8 cellular contexts compared by ENCODE assay signal in the genomic region with DNA sequence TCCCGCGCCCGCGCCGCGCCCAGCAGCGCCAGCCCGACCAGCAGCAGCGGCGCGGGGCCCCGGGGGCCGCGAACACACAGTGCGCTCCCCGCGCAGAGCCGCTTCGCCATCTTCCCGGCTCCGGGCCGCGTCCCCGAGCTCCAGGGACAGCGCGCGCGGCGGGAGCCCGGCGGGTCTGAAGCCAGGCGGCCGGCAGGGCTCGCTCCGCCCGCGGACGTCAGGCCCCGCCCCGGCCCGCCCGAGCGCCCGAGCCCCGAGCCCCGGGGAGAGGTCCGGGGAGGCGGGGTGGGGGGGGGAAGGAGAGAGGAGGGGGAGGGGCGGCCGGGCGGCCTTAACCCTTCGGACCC. TPM values are rescaled to one million over a fixed set of nuclear protein-coding genes. Genes with fewer than 3 reads are reported as not detected.
DNase-seq lines count a peak whose midpoint lies in the region; ATAC-seq, FAIRE-seq and TF ChIP-seq lines count a peak whose summit lies in the region.

A gene with protein sequence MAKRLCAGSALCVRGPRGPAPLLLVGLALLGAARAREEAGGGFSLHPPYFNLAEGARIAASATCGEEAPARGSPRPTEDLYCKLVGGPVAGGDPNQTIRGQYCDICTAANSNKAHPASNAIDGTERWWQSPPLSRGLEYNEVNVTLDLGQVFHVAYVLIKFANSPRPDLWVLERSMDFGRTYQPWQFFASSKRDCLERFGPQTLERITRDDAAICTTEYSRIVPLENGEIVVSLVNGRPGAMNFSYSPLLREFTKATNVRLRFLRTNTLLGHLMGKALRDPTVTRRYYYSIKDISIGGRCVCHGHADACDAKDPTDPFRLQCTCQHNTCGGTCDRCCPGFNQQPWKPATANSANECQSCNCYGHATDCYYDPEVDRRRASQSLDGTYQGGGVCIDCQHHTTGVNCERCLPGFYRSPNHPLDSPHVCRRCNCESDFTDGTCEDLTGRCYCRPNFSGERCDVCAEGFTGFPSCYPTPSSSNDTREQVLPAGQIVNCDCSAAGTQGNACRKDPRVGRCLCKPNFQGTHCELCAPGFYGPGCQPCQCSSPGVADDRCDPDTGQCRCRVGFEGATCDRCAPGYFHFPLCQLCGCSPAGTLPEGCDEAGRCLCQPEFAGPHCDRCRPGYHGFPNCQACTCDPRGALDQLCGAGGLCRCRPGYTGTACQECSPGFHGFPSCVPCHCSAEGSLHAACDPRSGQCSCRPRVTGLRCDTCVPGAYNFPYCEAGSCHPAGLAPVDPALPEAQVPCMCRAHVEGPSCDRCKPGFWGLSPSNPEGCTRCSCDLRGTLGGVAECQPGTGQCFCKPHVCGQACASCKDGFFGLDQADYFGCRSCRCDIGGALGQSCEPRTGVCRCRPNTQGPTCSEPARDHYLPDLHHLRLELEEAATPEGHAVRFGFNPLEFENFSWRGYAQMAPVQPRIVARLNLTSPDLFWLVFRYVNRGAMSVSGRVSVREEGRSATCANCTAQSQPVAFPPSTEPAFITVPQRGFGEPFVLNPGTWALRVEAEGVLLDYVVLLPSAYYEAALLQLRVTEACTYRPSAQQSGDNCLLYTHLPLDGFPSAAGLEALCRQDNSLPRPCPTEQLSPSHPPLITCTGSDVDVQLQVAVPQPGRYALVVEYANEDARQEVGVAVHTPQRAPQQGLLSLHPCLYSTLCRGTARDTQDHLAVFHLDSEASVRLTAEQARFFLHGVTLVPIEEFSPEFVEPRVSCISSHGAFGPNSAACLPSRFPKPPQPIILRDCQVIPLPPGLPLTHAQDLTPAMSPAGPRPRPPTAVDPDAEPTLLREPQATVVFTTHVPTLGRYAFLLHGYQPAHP (N-terminal part only) (minus strand): TSS at position 177 of the 347 bp plus-strand sequence. CDS start 67 bp downstream, at position 110.

- H3K36me3 Mint-ChIP-seq in effector memory CD8-positive, alpha-beta T cell (ENCODE audit: insufficient read depth), result no peaks in the 10 kb centered on the region
- no peaks in the 10 kb centered on the region for H3K36me3 Mint-ChIP-seq in memory B cell
- H3K36me3 Mint-ChIP-seq in type B pancreatic cell, result no peaks in the 10 kb centered on the region

- peak within 1 kb of the TSS in 1 of 2 donors; percentile 18 for H3K27ac Mint-ChIP-seq in effector memory CD8-positive, alpha-beta T cell
- peak within 1 kb of the TSS; percentile 53 for H3K27ac Mint-ChIP-seq in memory B cell
- H3K27ac Mint-ChIP-seq in type B pancreatic cell, result peak within 1 kb of the TSS; percentile 92

- H3K4me3 Mint-ChIP-seq in effector memory CD8-positive, alpha-beta T cell, result peak within 1 kb of the TSS; percentile 78 to 86
- H3K4me3 Mint-ChIP-seq in memory B cell, result peak within 1 kb of the TSS; percentile 86
- H3K4me3 Mint-ChIP-seq in type B pancreatic cell, result peak within 1 kb of the TSS; percentile 89

- POLR2A ChIA-PET in AG04449 (lab: Yijun Ruan, JAX), result interaction anchor here (0.7 kb wide), 1 partner anchor 20 kb away, joined by 4 read pairs; a partner anchor contains a TSS

- CTCF ChIA-PET in AG04449 (lab: Yijun Ruan, JAX), result interaction anchor here (1.0 to 4.9 kb wide), 5 partner anchors 9 to 67 kb away, joined by 3 to 27 read pairs (median 5); no protein-coding TSS in a partner anchor

- H3K9me3 Mint-ChIP-seq in effector memory CD8-positive, alpha-beta T cell, result no peaks in the 10 kb centered on the region
- no peaks in the 10 kb centered on the region for H3K9me3 Mint-ChIP-seq in memory B cell
- H3K9me3 Mint-ChIP-seq in type B pancreatic cell, result no peaks in the 10 kb centered on the region

- ATAC-seq in effector memory CD8-positive, alpha-beta T cell (replicated peaks), result peak; percentile 64
- ATAC-seq in memory B cell (ENCODE audit: low read depth) (peak; percentile 46), GM19023 (IDR thresholded peaks at IDR 0.05; ENCODE audit: unreplicated experiment) (no peak)

- peak within 1 kb of the TSS; percentile 52 for H3K4me3 ChIP-seq in AG04449 (ENCODE audit: low read depth, low read length)

- DNase-seq in AG04449 (ENCODE audit: low read depth, low spot score) (no peak), GM18507 (ENCODE audit: extremely low spot score, insufficient read length, low read depth) (peak; percentile 53), RPMI7951 (ENCODE audit: low read depth) (peak; percentile 64), memory B cell (ENCODE audit: low spot score in 2 of 2) (peak in 1 of 2 donors; percentile 53), type B pancreatic cell (ENCODE audit: extremely low spot score, unreplicated experiment) (no peak)
- no peak for DNase-seq in effector memory CD8-positive, alpha-beta T cell
- DNase-seq in activated effector memory CD4-positive, alpha-beta T cell treated with Interleukin-2 at 50 U/mL for 16 hours, result no peak

- FAIRE-seq in GM18507 (lab: Jason Lieb, UNC), result no peak

- H3K4me1 Mint-ChIP-seq in effector memory CD8-positive, alpha-beta T cell (ENCODE audit: low read depth in 2 of 2), result peaks cover 5 to 8% of the 10 kb centered on the region in 2 donors
- H3K4me1 Mint-ChIP-seq in memory B cell (peaks cover 19% of the 10 kb centered on the region), type B pancreatic cell (ENCODE audit: unreplicated experiment) (peaks cover 6% of the 10 kb centered on the region)

- H3K27me3 Mint-ChIP-seq in effector memory CD8-positive, alpha-beta T cell, result peaks cover 36 to 53% of the 10 kb centered on the region in 2 donors
- peaks cover 1% of the 10 kb centered on the region for H3K27me3 Mint-ChIP-seq in memory B cell
- H3K27me3 Mint-ChIP-seq in type B pancreatic cell, result no peaks in the 10 kb centered on the region

- TF ChIP-seq CTCF in AG04449 (IDR thresholded peaks at IDR 0.05; ENCODE audit: insufficient read depth, low read length, missing control alignments), result no peak
- TF ChIP-seq CTCF in type B pancreatic cell (conservative IDR thresholded peaks at IDR 0.05), result no peak

RNA-seq across cellular contexts. Expression of the gene that starts here (rescaled TPM):
- 36.6 and 44.8 TPM in 2 replicates for total RNA-seq in RPMI7951 (2014; rRNA removed; shearing (Covaris generic))
- 246 and 611 TPM in 2 replicates for total RNA-seq in type B pancreatic cell (ENCODE audit: low replicate concordance)

Comparison
In these comparisons a context has a peak if more than half of its experiments do, and no peak if none do; other contexts are left out.
1. DNase-seq: peak in GM18507 (single experiment) and RPMI7951 (single experiment); none in AG04449 (single experiment), effector memory CD8-positive, alpha-beta T cell (0 of 3), type B pancreatic cell (single experiment) and activated effector memory CD4-positive, alpha-beta T cell treated with Interleukin-2 at 50 U/mL for 16 hours (single experiment).
2. Peak in every context shown above with its lines, with median percentiles within 50 percentile points of each other: H3K4me3 Mint-ChIP-seq.